In genomic region chr11:85626496-85626895, GRCh38 we compare ENCODE assay signal across 1 cellular context.
TF ChIP-seq lines count a peak whose summit lies in the region.

No MANE protein-coding gene starts in this region.

TF ChIP-seq in WTC11, 78 proteins besides CTCF, POLR2A, EP300 and RAD21 (continued from another document):
- TF ChIP-seq PRDM15 (CRISPR knock-in tag; IDR thresholded peaks at IDR 0.05) (no peak), PRRX2 (CRISPR knock-in tag; IDR thresholded peaks at IDR 0.05) (no peak)
